8 cellular contexts compared by ENCODE assay signal in the genomic region with DNA sequence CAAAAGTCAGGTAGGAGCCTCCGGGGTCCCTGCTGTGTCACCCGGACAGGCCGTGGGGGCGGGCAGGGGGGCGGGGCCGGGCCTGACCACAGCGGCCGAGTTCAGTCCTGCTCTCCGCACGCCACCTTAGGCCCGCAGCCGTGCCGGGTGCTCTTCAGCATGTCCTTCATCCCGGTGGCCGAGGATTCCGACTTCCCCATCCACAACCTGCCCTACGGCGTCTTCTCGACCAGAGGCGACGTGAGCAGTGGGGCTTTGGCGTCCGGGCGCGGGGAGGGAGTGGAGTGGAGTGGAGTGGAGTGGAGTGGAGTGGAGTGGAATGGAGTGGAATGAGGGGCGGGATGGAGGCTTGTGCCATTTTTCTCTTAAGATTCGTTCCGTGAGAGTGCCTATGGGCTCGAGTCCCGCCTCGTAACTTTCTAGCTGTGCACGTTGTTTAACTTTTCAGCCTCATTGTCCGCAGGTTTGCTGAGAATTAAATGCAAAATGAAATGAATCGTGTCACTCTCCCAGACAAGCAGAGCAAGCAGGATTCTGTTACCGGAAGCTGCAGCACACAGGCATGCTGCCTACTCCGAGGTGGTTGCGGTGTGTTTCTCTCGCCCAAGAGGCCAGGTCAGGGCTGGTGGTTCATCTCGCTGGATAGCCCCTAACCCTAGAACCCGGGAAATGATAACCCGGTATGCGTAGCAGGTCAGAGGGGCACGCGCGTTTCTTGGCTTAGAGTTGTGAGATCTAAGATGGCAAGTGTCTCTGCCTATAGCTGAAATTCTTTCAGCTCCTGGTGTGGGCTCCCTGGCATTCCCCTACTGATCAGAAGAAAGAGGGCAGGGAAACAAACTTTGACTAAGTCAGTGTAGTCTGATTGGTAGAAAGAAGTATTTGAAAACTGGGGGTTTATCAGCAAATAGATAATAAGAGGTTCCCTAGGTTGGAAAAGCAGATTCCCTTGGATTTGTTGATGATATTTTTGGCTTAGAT. TPM values are rescaled to one million over a fixed set of nuclear protein-coding genes. Genes with fewer than 3 reads are reported as not detected.
DNase-seq lines count a peak whose midpoint lies in the region; ATAC-seq and TF ChIP-seq lines count a peak whose summit lies in the region.

A gene (plus strand): TSS at position 104 of the 981 bp plus-strand sequence. CDS start 56 bp downstream, at position 160.

- DNase-seq in SKM-1 treated with dmso at 0.1 percent for 144 hours (lab: John Stamatoyannopoulos, UW; ENCODE audit: unreplicated experiment) = peak; percentile 87
- DNase-seq in SKM-1 (lab: John Stamatoyannopoulos, UW; ENCODE audit: unreplicated experiment) = no peak
- peak; percentile 3 for DNase-seq in NCI-H748 treated with DMSO at 0.1 percent for 48 hours (lab: John Stamatoyannopoulos, UW)
- peak; percentile 8 for DNase-seq in activated T-helper 1 cell treated with Interleukin-2 at 50 U/mL for 16 hours (ENCODE audit: low read depth)
- DNase-seq in fibroblast of pulmonary artery (ENCODE audit: low read depth) = peak; percentile 61
- DNase-seq in upper lobe of left lung = peak in 1 of 2 donors; percentile 44

- peak within 1 kb of the TSS; percentile 93 to 96 (median 95) for H3K4me3 Mint-ChIP-seq in nephron

- H3K27me3 Mint-ChIP-seq in nephron (ENCODE audit: low read depth) = no peaks in the 10 kb centered on the region

- H3K4me3 ChIP-seq in fibroblast of pulmonary artery (replicated peaks; ENCODE audit: low read depth, low read length) (peak within 1 kb of the TSS; percentile 84), upper lobe of left lung (peak within 1 kb of the TSS; percentile 55 to 85 (median 70))

- TF ChIP-seq POLR2A in upper lobe of left lung (IDR thresholded peaks at IDR 0.05) = peak in 2 of 4 donors; percentile 41 to 47

- H3K36me3 Mint-ChIP-seq in nephron (ENCODE audit: low read depth) = no peaks in the 10 kb centered on the region

- H3K9me3 Mint-ChIP-seq in nephron = no peaks in the 10 kb centered on the region

- TF ChIP-seq EP300 in upper lobe of left lung (IDR thresholded peaks at IDR 0.05) = no peak

- 0 to 1% methylated on average over 20 to 43 of the region's 45 CpGs for WGBS in upper lobe of left lung, 2 donors

- H3K4me1 Mint-ChIP-seq in nephron = peaks cover 40% of the 10 kb centered on the region

- peaks cover 0 to 6% (median 0%) of the 10 kb centered on the region in 4 donors for H3K36me3 ChIP-seq in upper lobe of left lung

- H3K9me3 ChIP-seq in upper lobe of left lung = no peaks in the 10 kb centered on the region

- peaks cover 20 to 43% (median 42%) of the 10 kb centered on the region in 4 donors for H3K4me1 ChIP-seq in upper lobe of left lung

- TF ChIP-seq CTCF in fibroblast of pulmonary artery (IDR thresholded peaks at IDR 0.05; ENCODE audit: low read length, missing control alignments) (no peak), nephron (IDR thresholded peaks at IDR 0.05; ENCODE audit: unreplicated experiment in 3 of 3) (no peak), upper lobe of left lung (IDR thresholded peaks at IDR 0.05) (no peak)

- peak within 1 kb of the TSS; percentile 83 to 89 (median 86) for H3K27ac ChIP-seq in upper lobe of left lung

- ATAC-seq in HG02852 (IDR thresholded peaks at IDR 0.05; ENCODE audit: unreplicated experiment) (peak; percentile 55), upper lobe of left lung (ENCODE audit: low FRiP score in 2 of 2) (peak; percentile 84 to 86)

- H3K27me3 ChIP-seq in upper lobe of left lung = no peaks in the 10 kb centered on the region

- H3K27ac Mint-ChIP-seq in nephron = peak within 1 kb of the TSS; percentile 48 to 93 (median 86)

RNA-seq across cellular contexts. Expression of the gene that starts here (rescaled TPM):
- total RNA-seq in upper lobe of left lung = 10 to 100 TPM; 14.0 to 46.1 (median 34.5) TPM
